ENCODE assay signal across 12 cellular contexts in the genomic region with DNA sequence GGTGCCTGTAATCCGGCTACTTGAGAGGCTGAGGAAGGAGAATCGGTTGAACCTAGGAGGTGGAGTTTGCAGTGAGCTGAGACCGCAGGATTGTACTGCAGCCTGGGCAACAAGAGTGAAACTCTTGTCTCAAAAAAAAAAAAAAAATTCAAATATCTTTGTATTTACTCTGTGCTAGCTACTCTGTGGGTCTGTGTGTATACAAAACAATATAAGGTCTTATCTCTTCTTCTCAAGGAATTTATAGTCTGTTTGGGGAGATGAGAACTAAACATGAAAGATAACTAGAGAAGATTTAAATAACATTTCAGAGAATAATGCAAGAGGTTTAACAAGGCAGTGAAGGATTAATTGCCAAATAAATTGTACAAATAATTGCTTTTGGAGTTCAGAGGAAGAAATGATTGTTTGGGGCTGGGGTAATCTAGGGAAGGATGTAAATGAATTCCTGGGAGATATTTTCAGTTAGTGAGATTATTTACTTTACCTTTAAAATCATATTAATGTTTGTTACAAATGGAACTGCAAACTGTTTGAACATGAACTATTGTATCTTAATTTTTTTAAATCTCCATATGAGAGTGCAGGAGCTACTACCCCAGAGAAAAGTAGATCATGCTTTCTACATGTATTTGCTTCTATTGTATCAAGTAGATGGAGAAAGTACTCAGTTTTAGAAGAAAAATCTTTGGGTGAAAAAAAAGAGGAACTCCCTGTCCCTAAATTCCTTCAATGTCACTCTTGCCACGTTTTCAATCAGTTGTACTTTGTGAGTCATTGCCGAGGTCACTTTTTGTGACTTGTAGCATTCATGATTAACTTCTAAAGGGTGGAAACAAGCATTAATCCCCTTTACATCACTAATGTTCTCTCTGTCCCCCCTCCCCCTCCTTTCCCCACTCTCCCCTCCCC. TPM values are rescaled to one million over a fixed set of nuclear protein-coding genes. Genes with fewer than 3 reads are reported as not detected.
A peak's percentile ranks its signal among the peaks of the same experiment; 100 is the strongest.
DNase-seq lines count a peak whose midpoint lies in the region; ATAC-seq, FAIRE-seq and TF ChIP-seq lines count a peak whose summit lies in the region.
"Had no signal": no experiment of that assay in that cellular context is flagged by ENCODE, and none has a peak within 500 bp of the region (broad histone marks: within the 10 kb centered on the region; RNA-seq: fewer than 3 reads in every experiment).

No MANE protein-coding gene starts in this region.

- H3K4me3 Mint-ChIP-seq in activated naive CD4-positive, alpha-beta T cell treated with anti-CD3 and anti-CD28 coated beads, Interleukin-2, amount 10 ng/mL, durations not matched to agents 7 days and 5 days, result no peak overlapping the region

- TF ChIP-seq CTCF in fibroblast of villous mesenchyme (IDR thresholded peaks at IDR 0.05; ENCODE audit: insufficient read depth, low read depth, low read length) (no peak), left ventricle myocardium inferior (IDR thresholded peaks at IDR 0.05; ENCODE audit: borderline replicate concordance) (no peak)

- H3K4me1 Mint-ChIP-seq in activated naive CD4-positive, alpha-beta T cell treated with anti-CD3 and anti-CD28 coated beads, Interleukin-2, amount 10 ng/mL, durations not matched to agents 7 days and 5 days, result peaks cover 44% of the 10 kb centered on the region

- ATAC-seq in activated naive CD4-positive, alpha-beta T cell treated with anti-CD3 and anti-CD28 coated beads, Interleukin-2, amount 50 U/mL, for 72 hours, result peak; percentile 52 to 57
- no peak for ATAC-seq in GM21786 (IDR thresholded peaks at IDR 0.05; ENCODE audit: unreplicated experiment)
- ATAC-seq in GM21381 (IDR thresholded peaks at IDR 0.05; ENCODE audit: unreplicated experiment), result no peak

- no peak overlapping the region for H3K4me3 ChIP-seq in fibroblast of villous mesenchyme (ENCODE audit: low read depth, low read length)
- no peak overlapping the region for H3K4me3 ChIP-seq in left ventricle myocardium inferior
- H3K4me3 ChIP-seq: testis had no signal

- H3K36me3 ChIP-seq in left ventricle myocardium inferior, result no peaks in the 10 kb centered on the region

- H3K4me1 ChIP-seq in left ventricle myocardium inferior, result peaks cover 69% of the 10 kb centered on the region
- H3K4me1 ChIP-seq: testis had no signal

- intact Hi-C loops in left ventricle myocardium inferior (cut with micrococcal nuclease), result no loop called here

- no peaks in the 10 kb centered on the region for H3K27me3 ChIP-seq in left ventricle myocardium inferior (ENCODE audit: low read depth)
- H3K27me3 ChIP-seq: testis had no signal

- in situ Hi-C loops in G401 (cut with HindIII; ENCODE audit: low sequenced_read_pairs), result no loop called here

- no peaks in the 10 kb centered on the region for H3K27me3 Mint-ChIP-seq in activated naive CD4-positive, alpha-beta T cell treated with anti-CD3 and anti-CD28 coated beads, Interleukin-2, amount 10 ng/mL, durations not matched to agents 7 days and 5 days

- FAIRE-seq in RCC 7860 (lab: Jason Lieb, UNC), result peak; percentile 76
- FAIRE-seq: keratinocyte had no signal

- DNase-seq in activated naive CD4-positive, alpha-beta T cell treated with anti-CD3 and anti-CD28 coated beads, Interleukin-2, amount 50 U/mL, for 72 hours (ENCODE audit: low spot score in 2 of 2), result no peak
- no peak for DNase-seq in activated naive CD4-positive, alpha-beta T cell treated with anti-CD3 and anti-CD28 coated beads, Interleukin-2, amount 10 ng/mL, durations not matched to agents 7 days and 5 days
- DNase-seq in RCC 7860 (ENCODE audit: low spot score) (peak; percentile 39), fibroblast of villous mesenchyme (ENCODE audit: low read depth) (peak; percentile 58), G401 (ENCODE audit: low spot score) (no peak), left ventricle myocardium inferior (no peak)
- DNase-seq: DMS79; effector memory CD4-positive, alpha-beta T cell; testis had no signal

- H3K36me3 Mint-ChIP-seq in activated naive CD4-positive, alpha-beta T cell treated with anti-CD3 and anti-CD28 coated beads, Interleukin-2, amount 50 U/mL, for 72 hours, result peaks cover 0 to 23% of the 10 kb centered on the region in 2 donors
- peaks cover 34% of the 10 kb centered on the region for H3K36me3 Mint-ChIP-seq in activated naive CD4-positive, alpha-beta T cell treated with anti-CD3 and anti-CD28 coated beads, Interleukin-2, amount 10 ng/mL, durations not matched to agents 7 days and 5 days

- peak overlapping the region; percentile 70 to 77 for H3K27ac Mint-ChIP-seq in activated naive CD4-positive, alpha-beta T cell treated with anti-CD3 and anti-CD28 coated beads, Interleukin-2, amount 50 U/mL, for 72 hours
- H3K27ac Mint-ChIP-seq in activated naive CD4-positive, alpha-beta T cell treated with anti-CD3 and anti-CD28 coated beads, Interleukin-2, amount 10 ng/mL, durations not matched to agents 7 days and 5 days, result no peak overlapping the region

- CTCF ChIA-PET in activated naive CD4-positive, alpha-beta T cell treated with anti-CD3 and anti-CD28 coated beads, Interleukin-2, amount 10 ng/mL, durations not matched to agents 7 days and 5 days (lab: Charles Lee), result no interaction called here

- no peaks in the 10 kb centered on the region for H3K9me3 Mint-ChIP-seq in activated naive CD4-positive, alpha-beta T cell treated with anti-CD3 and anti-CD28 coated beads, Interleukin-2, amount 50 U/mL, for 72 hours
- no peaks in the 10 kb centered on the region for H3K9me3 Mint-ChIP-seq in activated naive CD4-positive, alpha-beta T cell treated with anti-CD3 and anti-CD28 coated beads, Interleukin-2, amount 10 ng/mL, durations not matched to agents 7 days and 5 days

- no peaks in the 10 kb centered on the region for H3K9me3 ChIP-seq in left ventricle myocardium inferior (replicated peaks)
- H3K9me3 ChIP-seq: testis had no signal

- no peak overlapping the region for H3K27ac ChIP-seq in left ventricle myocardium inferior (replicated peaks)
- H3K27ac ChIP-seq: testis had no signal

RNA-seq across cellular contexts. Expression of a gene that starts 39.0 kb away (rescaled TPM):
- total RNA-seq in activated naive CD4-positive, alpha-beta T cell treated with anti-CD3 and anti-CD28 coated beads, Interleukin-2, amount 50 U/mL, for 72 hours, result 10 to 100 TPM; 81.6 to 92.6 TPM
- total RNA-seq in fibroblast of villous mesenchyme (35.4 and 63.0 TPM in 2 replicates), left ventricle myocardium inferior (23.8 TPM)
- 15.3 and 34.5 TPM in 2 replicates for total RNA-seq in G401 (2014; rRNA removed; shearing (Covaris generic))

Comparison
In these comparisons a context has a peak if more than half of its experiments do, and no peak if none do; other contexts are left out.
1. ATAC-seq: peak in activated naive CD4-positive, alpha-beta T cell treated with anti-CD3 and anti-CD28 coated beads, Interleukin-2, amount 50 U/mL, for 72 hours (2 of 2); none in GM21786 (single experiment) and GM21381 (single experiment).
2. DNase-seq: peak in RCC 7860 (single experiment) and fibroblast of villous mesenchyme (single experiment); none in activated naive CD4-positive, alpha-beta T cell treated with anti-CD3 and anti-CD28 coated beads, Interleukin-2, amount 50 U/mL, for 72 hours (0 of 2), activated naive CD4-positive, alpha-beta T cell treated with anti-CD3 and anti-CD28 coated beads, Interleukin-2, amount 10 ng/mL, durations not matched to agents 7 days and 5 days (single experiment), G401 (single experiment) and left ventricle myocardium inferior (single experiment).